ENCODE assay signal across 9 cellular contexts in the genomic region with DNA sequence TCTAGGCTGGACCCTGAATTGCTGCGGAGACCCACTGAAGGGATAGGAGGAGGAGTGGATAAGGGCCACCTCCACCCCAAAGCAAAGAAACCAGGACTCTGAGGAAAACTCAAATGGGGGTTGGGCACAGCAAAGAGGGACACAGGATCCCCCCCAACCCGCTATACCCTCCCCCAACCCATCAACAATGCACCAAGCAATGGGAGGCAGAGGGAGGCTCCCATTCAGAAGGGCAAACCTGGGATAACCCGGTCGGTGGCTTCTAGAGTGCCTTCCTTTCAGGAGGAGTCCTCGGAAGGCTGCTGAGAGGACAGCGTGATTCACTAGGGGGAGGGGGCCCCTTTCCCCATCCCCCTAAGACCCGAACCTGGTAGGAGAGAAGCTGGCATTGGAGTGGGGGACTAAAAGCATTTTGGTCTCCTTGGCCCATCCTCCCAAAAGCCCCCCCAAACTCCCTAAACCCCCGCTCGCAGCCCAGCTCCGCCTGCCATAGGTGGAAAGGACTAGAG. TPM values are rescaled to one million over a fixed set of nuclear protein-coding genes. Genes with fewer than 3 reads are reported as not detected.
DNase-seq lines count a peak whose midpoint lies in the region; ATAC-seq, FAIRE-seq and TF ChIP-seq lines count a peak whose summit lies in the region.
"Had no signal": no experiment of that assay in that cellular context is flagged by ENCODE, and none has a peak within 500 bp of the region (broad histone marks: within the 10 kb centered on the region; RNA-seq: fewer than 3 reads in every experiment).

No MANE protein-coding gene starts in this region.

- H3K9me3 ChIP-seq in adrenal gland (replicated peaks in 1 of 3) (no peaks in the 10 kb centered on the region), HepG2 (ENCODE audit: low read length) (no peaks in the 10 kb centered on the region), tibial artery (no peaks in the 10 kb centered on the region)

- no peak for TF ChIP-seq EP300 in HepG2 (IDR thresholded peaks at IDR 0.05; ENCODE audit: low read depth in 2 of 2, low read length in 2 of 2)
- no peak for TF ChIP-seq EP300 in HepG2 (CRISPR knock-in tag; IDR thresholded peaks at IDR 0.05; ENCODE audit: borderline replicate concordance)

- H4K20me1 ChIP-seq in HepG2 (ENCODE audit: insufficient read depth, low read length): peaks cover 46% of the 10 kb centered on the region

- BruUV-seq in HepG2 (replicated peaks; lab: Mats Ljungman, UMichigan): no TSS peak

- no peak for DNase-seq in activated naive CD4-positive, alpha-beta T cell treated with anti-CD3 and anti-CD28 coated beads, Interleukin-2, amount 10 ng/mL, durations not matched to agents 7 days and 5 days
- DNase-seq in activated naive CD4-positive, alpha-beta T cell treated with Interleukin-2 at 50 U/mL for 16 hours: no peak
- DNase-seq in adrenal gland: peak in 6 of 7 donors; percentile 50 to 68 (median 57)
- no peak for DNase-seq in HepG2 (ENCODE audit: low spot score)
- peak in 1 of 2 donors; percentile 68 for DNase-seq in tibial artery
- DNase-seq in ureter (ENCODE audit: low spot score): no peak
- DNase-seq in stimulated activated CD4-positive, alpha-beta T cell treated with anti-CD3 and anti-CD28 coated beads, Interleukin-2, amount 100 ng/mL, for 48 hours: no peak
- DNase-seq in germinal center (ENCODE audit: low spot score): no peak

- peak overlapping the region; percentile 82 for H3K27ac Mint-ChIP-seq in activated naive CD4-positive, alpha-beta T cell treated with anti-CD3 and anti-CD28 coated beads, Interleukin-2, amount 10 ng/mL, durations not matched to agents 7 days and 5 days

- in situ Hi-C loops in HepG2 (cut with HindIII; ENCODE audit: extremely low pct_ligation_motif_present, low pct_unique_long_range_greater_than_20kb): no loop called here

- H3K4me2 ChIP-seq in HepG2 (ENCODE audit: low read depth, low read length): peak overlapping the region; percentile 79

- FAIRE-seq in HepG2 (lab: Jason Lieb, UNC): no peak
- FAIRE-seq: GM18507 had no signal

- peaks cover 72% of the 10 kb centered on the region for H3K4me1 Mint-ChIP-seq in activated naive CD4-positive, alpha-beta T cell treated with anti-CD3 and anti-CD28 coated beads, Interleukin-2, amount 10 ng/mL, durations not matched to agents 7 days and 5 days

- H3K9me3 Mint-ChIP-seq in activated naive CD4-positive, alpha-beta T cell treated with anti-CD3 and anti-CD28 coated beads, Interleukin-2, amount 10 ng/mL, durations not matched to agents 7 days and 5 days: no peaks in the 10 kb centered on the region

- H3K4me3 Mint-ChIP-seq in activated naive CD4-positive, alpha-beta T cell treated with anti-CD3 and anti-CD28 coated beads, Interleukin-2, amount 10 ng/mL, durations not matched to agents 7 days and 5 days: peak overlapping the region; percentile 89

- peaks cover 29% of the 10 kb centered on the region for H3K79me2 ChIP-seq in HepG2 (ENCODE audit: insufficient read depth, low read length)

- 0 to 3% (median 1%) methylated on average over 2 to 10 of the region's 10 CpGs for WGBS in adrenal gland, 4 donors
- 0% methylated on average over 4 of the region's 10 CpGs for WGBS in HepG2 (ENCODE audit: low lambda C conversion rate)

- no peak for TF ChIP-seq RAD21 in HepG2 (CRISPR knock-in tag; IDR thresholded peaks at IDR 0.05)

- H3K27me3 ChIP-seq in adrenal gland: no peaks in the 10 kb centered on the region
- peaks cover 2 to 19% of the 10 kb centered on the region in 2 experiments; a peak in 4 of 5 replicates for H3K27me3 ChIP-seq in HepG2 (ENCODE audit: control insufficient read depth in 1 of 2, insufficient read depth in 2 of 2, low read length in 2 of 2)
- no peaks in the 10 kb centered on the region for H3K27me3 ChIP-seq in tibial artery

- H3K36me3 ChIP-seq in adrenal gland (replicated peaks in 1 of 2) (no peaks in the 10 kb centered on the region), HepG2 (replicated peaks in 1 of 2; ENCODE audit: control insufficient read depth in 1 of 2, insufficient read depth in 2 of 2, low read length in 2 of 2) (peaks cover 0 to 7% of the 10 kb centered on the region in 2 experiments; a peak in 1 of 5 replicates), tibial artery (peaks cover 0 to 11% (median 8%) of the 10 kb centered on the region in 3 donors)

- intact Hi-C loops in adrenal gland (cut with DNase I) (no loop called here), HepG2 (cut with micrococcal nuclease; ENCODE audit: unreplicated experiment) (loop anchor here (2.0 kb wide), 1 partner anchor 18 kb away; no protein-coding TSS in a partner anchor), tibial artery (cut with DNase I; ENCODE audit: low total_unique reads) (loop anchor here (5.0 kb wide), 1 partner anchor 93 kb away; a partner anchor contains a TSS)

- H3K4me1 ChIP-seq in adrenal gland (replicated peaks in 1 of 2): peaks cover 74 to 79% of the 10 kb centered on the region in 2 donors
- peaks cover 71% of the 10 kb centered on the region for H3K4me1 ChIP-seq in HepG2 (ENCODE audit: insufficient read depth, low read length)
- peaks cover 12 to 76% (median 68%) of the 10 kb centered on the region in 4 donors for H3K4me1 ChIP-seq in tibial artery

- ATAC-seq in HepG2: no peak

- H3K27ac ChIP-seq in adrenal gland (peak overlapping the region; percentile 77 to 100 (median 100)), HepG2 (ENCODE audit: extremely low read length, insufficient read depth, low read length) (no peak overlapping the region), tibial artery (peak overlapping the region; percentile 94 to 100)

- peaks cover 33% of the 10 kb centered on the region for H3K36me3 Mint-ChIP-seq in activated naive CD4-positive, alpha-beta T cell treated with anti-CD3 and anti-CD28 coated beads, Interleukin-2, amount 10 ng/mL, durations not matched to agents 7 days and 5 days

- TF ChIP-seq POLR2A in adrenal gland (IDR thresholded peaks at IDR 0.05): no peak
- TF ChIP-seq POLR2A in HepG2 (IDR thresholded peaks at IDR 0.05; ENCODE audit: insufficient read depth in 1 of 2, low read depth in 2 of 2, low read length in 2 of 2): no peak

- POLR2A ChIA-PET in HepG2 (lab: Yijun Ruan, JAX): interaction anchor here (1.3 to 2.1 kb wide), 2 partner anchors 14 to 42 kb away, joined by 5 to 19 read pairs; no protein-coding TSS in a partner anchor

- peak overlapping the region; percentile 62 for H3K9ac ChIP-seq in HepG2 (ENCODE audit: insufficient read depth, low read depth, low read length)

- CTCF ChIA-PET in activated naive CD4-positive, alpha-beta T cell treated with anti-CD3 and anti-CD28 coated beads, Interleukin-2, amount 10 ng/mL, durations not matched to agents 7 days and 5 days (lab: Charles Lee): interaction anchor here (0.9 to 10.8 kb wide), 3 partner anchors 14 to 40 kb away, joined by 3 to 150 read pairs (median 3); no protein-coding TSS in a partner anchor
- CTCF ChIA-PET in HepG2 (lab: Yijun Ruan, JAX; ENCODE audit: low intra/inter-chr PET ratio, low total read pairs): no interaction called here

- no peaks in the 10 kb centered on the region for H3K27me3 Mint-ChIP-seq in activated naive CD4-positive, alpha-beta T cell treated with anti-CD3 and anti-CD28 coated beads, Interleukin-2, amount 10 ng/mL, durations not matched to agents 7 days and 5 days

- no peak overlapping the region for H2AFZ ChIP-seq in HepG2 (ENCODE audit: low read length)

- TF ChIP-seq CTCF in adrenal gland (IDR thresholded peaks at IDR 0.05) (no peak), HepG2 (CRISPR knock-in tag; IDR thresholded peaks at IDR 0.05) (no peak), tibial artery (IDR thresholded peaks at IDR 0.05) (no peak)

- H3K4me3 ChIP-seq in adrenal gland (peak overlapping the region; percentile 31 to 99 (median 73)), HepG2 (replicated peaks in 1 of 3; ENCODE audit: insufficient read depth in 1 of 3, low read depth in 2 of 3, low read length in 3 of 3) (peak overlapping the region; percentile 75 to 97 (median 94)), tibial artery (peak overlapping the region; percentile 78 to 99)

RNA-seq across cellular contexts. Expression of a gene that starts 1.3 kb away (rescaled TPM):
- 10 to 100 TPM; 28.1 to 89.9 (median 74.6) TPM for total RNA-seq in adrenal gland
- polyA plus RNA-seq in adrenal gland: 10 to 100 TPM; 29.1 to 37.4 (median 35.3) TPM
- total RNA-seq in HepG2 (2016; rRNA removed; fragmentation: Illumina TruSeq; extraction: Trizol): 1.3 and 1.6 TPM in 2 replicates
- 0.10 and 0.18 TPM in 2 replicates for total RNA-seq in HepG2 (2016; cell fraction: cytosol; rRNA removed; fragmentation: Illumina TruSeq; extraction: Trizol; ENCODE audit: low read depth)
- total RNA-seq in HepG2 (2016; cell fraction: insoluble cytoplasmic fraction; rRNA removed; fragmentation: Illumina TruSeq; extraction: Trizol): 0.94 and 1.4 TPM in 2 replicates
- total RNA-seq in HepG2 (2016; cell fraction: membrane; rRNA removed; fragmentation: Illumina TruSeq; extraction: Trizol): 0.86 and 1.1 TPM in 2 replicates
- 1.6 and 2.1 TPM in 2 replicates for total RNA-seq in HepG2 (2016; cell fraction: nucleus; rRNA removed; fragmentation: Illumina TruSeq; extraction: Trizol)
- 3.9 and 4.8 TPM in 2 replicates for polyA plus RNA-seq in HepG2 (2011; rRNA removed)
- polyA plus RNA-seq in HepG2 (2011; cell fraction: cytosol; rRNA removed): 3.4 and 4.5 TPM in 2 replicates
- polyA plus RNA-seq in HepG2 (2011; cell fraction: nucleus; rRNA removed): 16.7 and 19.0 TPM in 2 replicates
- polyA plus RNA-seq in HepG2 (2012): 7.2 and 7.9 TPM in 2 replicates
- polyA plus RNA-seq in HepG2 (2016; cell fraction: cytosol; fragmentation: Illumina TruSeq; extraction: Trizol; ENCODE audit: low read depth): 0.14 and 0.24 TPM in 2 replicates
- 2.7 and 4.2 TPM in 2 replicates for polyA plus RNA-seq in HepG2 (2016; cell fraction: insoluble cytoplasmic fraction; fragmentation: Illumina TruSeq; extraction: Trizol; ENCODE audit: low read depth)
- polyA plus RNA-seq in HepG2 (2016; cell fraction: membrane; fragmentation: Illumina TruSeq; extraction: Trizol; ENCODE audit: low read depth): 0.64 and 0.70 TPM in 2 replicates
- 5.2 and 6.2 TPM in 2 replicates for polyA plus RNA-seq in HepG2 (2016; cell fraction: nucleus; fragmentation: Illumina TruSeq; extraction: Trizol; ENCODE audit: insufficient read depth, low read depth)
- 6.9 and 12.7 TPM in 2 replicates for polyA minus RNA-seq in HepG2 (2011; rRNA and poly(A)+ RNA removed; ENCODE audit: low replicate concordance)
- 4.3 and 7.2 TPM in 2 replicates for polyA minus RNA-seq in HepG2 (2011; cell fraction: cytosol; rRNA and poly(A)+ RNA removed)
- polyA minus RNA-seq in HepG2 (2011; cell fraction: nucleus; rRNA and poly(A)+ RNA removed): 5.4 and 6.3 TPM in 2 replicates
- total RNA-seq in ureter: 55.3 TPM

Comparison
In these comparisons a context has a peak if more than half of its experiments do, and no peak if none do; other contexts are left out.
1. DNase-seq: peak in adrenal gland (6 of 7); none in activated naive CD4-positive, alpha-beta T cell treated with anti-CD3 and anti-CD28 coated beads, Interleukin-2, amount 10 ng/mL, durations not matched to agents 7 days and 5 days (single experiment), activated naive CD4-positive, alpha-beta T cell treated with Interleukin-2 at 50 U/mL for 16 hours (single experiment), HepG2 (single experiment), ureter (single experiment), stimulated activated CD4-positive, alpha-beta T cell treated with anti-CD3 and anti-CD28 coated beads, Interleukin-2, amount 100 ng/mL, for 48 hours (0 of 2) and germinal center (single experiment).
2. RNA of a gene that starts 1.3 kb away (total RNA-seq): 28.1 to 89.9 TPM in adrenal gland and 55.3 TPM in ureter (single experiment); 0.10 to 2.1 TPM in HepG2; every median in the first group is over 4 times any median in the second.
3. intact Hi-C loops: an anchor here in HepG2 (2.0 kb wide) and tibial artery (5.0 kb wide); none called in adrenal gland.
4. Peak in every context shown above with its lines, with median percentiles within 50 percentile points of each other: H3K4me3 ChIP-seq.